8 cellular contexts compared by ENCODE assay signal in the genomic region with DNA sequence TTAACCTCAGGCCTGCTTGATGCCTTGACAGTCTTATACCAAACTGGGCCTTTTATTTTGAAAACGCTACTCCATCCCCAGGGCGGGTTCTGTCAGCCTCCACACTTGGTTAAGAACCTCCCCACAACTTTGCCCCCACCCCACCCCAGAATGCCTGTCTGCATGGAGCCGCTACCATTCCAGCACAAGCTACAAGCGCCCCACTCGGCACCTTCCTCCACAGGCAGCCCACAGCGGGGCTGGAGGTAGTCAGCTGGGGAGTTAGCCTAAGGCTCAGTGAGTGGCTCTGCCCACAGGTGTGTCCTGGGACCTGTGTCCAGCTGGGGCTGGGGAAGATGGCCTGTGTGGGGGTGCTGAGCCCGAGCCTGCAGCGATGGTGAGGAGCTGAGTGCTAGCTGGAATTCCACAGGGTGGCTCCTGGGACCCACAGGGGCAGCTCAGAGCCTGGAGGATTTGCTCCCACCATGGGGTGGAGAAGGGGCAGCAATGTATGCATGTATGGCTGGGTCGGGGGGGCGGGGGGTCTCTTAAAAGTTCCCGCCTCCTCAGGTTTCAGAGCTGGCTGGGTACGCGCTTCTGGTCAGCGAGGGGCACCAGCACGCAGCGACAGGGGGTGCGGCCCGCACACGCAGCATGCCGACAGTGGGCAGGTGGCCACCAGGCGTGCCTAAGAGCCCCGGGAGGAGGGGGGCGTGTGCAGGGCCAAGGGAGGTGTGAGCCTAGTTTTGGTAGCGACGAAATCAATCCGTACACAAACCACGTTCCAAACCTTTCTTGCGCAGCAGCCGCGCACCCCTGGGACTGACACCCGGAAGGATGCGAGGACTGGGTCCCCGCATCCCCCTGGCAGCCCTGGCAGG. TPM values are rescaled to one million over a fixed set of nuclear protein-coding genes. Genes with fewer than 3 reads are reported as not detected.
A peak's percentile ranks its signal among the peaks of the same experiment; 100 is the strongest.
DNase-seq lines count a peak whose midpoint lies in the region; ATAC-seq and TF ChIP-seq lines count a peak whose summit lies in the region.

No MANE protein-coding gene starts in this region.

- H3K27ac ChIP-seq in trophoblast cell (ENCODE audit: low read depth, low read length), result no peak overlapping the region

- peak overlapping the region; percentile 71 for H3K4me3 Mint-ChIP-seq in Caco-2 (ENCODE audit: unreplicated experiment)
- H3K4me3 Mint-ChIP-seq in T-helper 17 cell, result peak overlapping the region; percentile 86

- H3K27ac Mint-ChIP-seq in Caco-2 (ENCODE audit: unreplicated experiment) (no peak overlapping the region), T-helper 17 cell (peak overlapping the region; percentile 78)

- no peaks in the 10 kb centered on the region; the same call in 1 of the 2 replicates for H3K36me3 ChIP-seq in Caco-2 (ENCODE audit: control insufficient read depth, insufficient read depth, low read length)
- no peaks in the 10 kb centered on the region for H3K36me3 ChIP-seq in trophoblast cell (ENCODE audit: control insufficient read depth in 1 of 2, insufficient read depth in 2 of 2, low read length in 2 of 2)

- no peak overlapping the region for H2BK5ac ChIP-seq in trophoblast cell (ENCODE audit: low read depth, low read length, poor library complexity)

- no peak overlapping the region for H3K4ac ChIP-seq in trophoblast cell (ENCODE audit: low read depth, low read length)

- no peaks in the 10 kb centered on the region for H3K36me3 Mint-ChIP-seq in Caco-2 (ENCODE audit: insufficient read depth, unreplicated experiment)
- no peaks in the 10 kb centered on the region for H3K36me3 Mint-ChIP-seq in T-helper 17 cell (ENCODE audit: low read depth)

- BruUV-seq in Caco-2 (replicated peaks; lab: Mats Ljungman, UMichigan), result no TSS peak

- ATAC-seq in T-helper 17 cell, result peak; percentile 24

- peaks cover 7% of the 10 kb centered on the region for H3K4me1 ChIP-seq in Caco-2
- H3K4me1 ChIP-seq in trophoblast cell (ENCODE audit: control insufficient read depth in 1 of 2, insufficient read depth in 2 of 2, low read length in 2 of 2), result peaks cover 4 to 8% of the 10 kb centered on the region in 2 experiments

- peak overlapping the region; percentile 67 for H4K91ac ChIP-seq in trophoblast cell (ENCODE audit: low read depth, low read length)

- intact Hi-C loops in Caco-2 (cut with micrococcal nuclease; ENCODE audit: unreplicated experiment), result no loop called here

- POLR2A ChIA-PET in Caco-2 (lab: Charles Lee), result interaction anchor here (1.5 kb wide), 1 partner anchor 63 kb away, joined by 5 read pairs; a partner anchor contains a TSS

- TF ChIP-seq CTCF in Caco-2 (IDR thresholded peaks at IDR 0.05; ENCODE audit: insufficient read depth in 1 of 2, low read depth in 1 of 2, low read length in 1 of 2, severe bottlenecking in 1 of 2, unreplicated experiment in 1 of 2), result no peak
- no peak for TF ChIP-seq CTCF in foreskin fibroblast (IDR thresholded peaks at IDR 0.05; ENCODE audit: low read depth, low read length)

- H2AFZ ChIP-seq in trophoblast cell (ENCODE audit: insufficient read depth, low read length, poor library complexity), result peak overlapping the region; percentile 91

- no peak overlapping the region for H3K23ac ChIP-seq in trophoblast cell (ENCODE audit: low read length)

- H3K9me3 Mint-ChIP-seq in Caco-2 (ENCODE audit: unreplicated experiment), result no peaks in the 10 kb centered on the region

- H3K27me3 ChIP-seq in Caco-2 (replicated peaks; ENCODE audit: control insufficient read depth, insufficient read depth, low read length), result no peaks in the 10 kb centered on the region
- H3K27me3 ChIP-seq in trophoblast cell (ENCODE audit: insufficient read depth, low read length), result no peaks in the 10 kb centered on the region

- H3K14ac ChIP-seq in trophoblast cell (ENCODE audit: low read length), result no peak overlapping the region

- no peak overlapping the region for H2BK120ac ChIP-seq in trophoblast cell (ENCODE audit: insufficient read depth, low read length, poor library complexity)

- CTCF ChIA-PET in Caco-2 (lab: Charles Lee), result interaction anchor here (0.5 to 1.0 kb wide), 3 partner anchors 11 to 91 kb away, joined by 3 to 4 read pairs (median 4); no protein-coding TSS in a partner anchor

- no peak overlapping the region for H2BK12ac ChIP-seq in trophoblast cell (ENCODE audit: low read length)

- H3K4me1 Mint-ChIP-seq in Caco-2 (ENCODE audit: low read depth, unreplicated experiment), result peaks cover under 1% of the 10 kb centered on the region
- H3K4me1 Mint-ChIP-seq in T-helper 17 cell, result peaks cover 10% of the 10 kb centered on the region

- WGBS in trophoblast cell (ENCODE audit: extremely low coverage, insufficient coverage, insufficient read length), result no CpG with 5 or more reads among the region's 33 CpGs

- H3K79me2 ChIP-seq in trophoblast cell (ENCODE audit: control insufficient read depth, insufficient read depth, low read length, poor library complexity), result peaks cover 3% of the 10 kb centered on the region

- H3K9me3 ChIP-seq in Caco-2 (no peaks in the 10 kb centered on the region), T-helper 17 cell (ENCODE audit: control insufficient read depth, low read length, poor library complexity, severe bottlenecking) (no peaks in the 10 kb centered on the region), trophoblast cell (ENCODE audit: insufficient read depth, low read depth, low read length) (peaks cover 5% of the 10 kb centered on the region)

- no peak overlapping the region for H3K18ac ChIP-seq in trophoblast cell (ENCODE audit: low read length)

- no peak overlapping the region for H2AK5ac ChIP-seq in trophoblast cell (ENCODE audit: low read length)

- peak overlapping the region; percentile 20 for H4K8ac ChIP-seq in trophoblast cell (ENCODE audit: low read depth, low read length)

- H3K4me2 ChIP-seq in trophoblast cell (ENCODE audit: low read length), result peak overlapping the region; percentile 93

- H3K27me3 Mint-ChIP-seq in Caco-2 (ENCODE audit: insufficient read depth, unreplicated experiment), result no peaks in the 10 kb centered on the region
- H3K27me3 Mint-ChIP-seq in T-helper 17 cell, result no peaks in the 10 kb centered on the region

- H3K9ac ChIP-seq in trophoblast cell (ENCODE audit: low read length), result peak overlapping the region; percentile 12

- H3K79me1 ChIP-seq in trophoblast cell (ENCODE audit: low read length), result peaks cover 8% of the 10 kb centered on the region

- peak overlapping the region; percentile 59 for H3K4me3 ChIP-seq in Caco-2 (ENCODE audit: low read depth, low read length)
- peak overlapping the region; percentile 59 to 76 for H3K4me3 ChIP-seq in foreskin fibroblast (ENCODE audit: low read depth in 1 of 2, low read length in 2 of 2)
- H3K4me3 ChIP-seq in trophoblast cell (ENCODE audit: low read depth, low read length), result peak overlapping the region; percentile 80

- DNase-seq in Caco-2 (no peak), T-helper 17 cell (no peak), foreskin fibroblast (peak in 1 of 2 donors; percentile 26), trophoblast cell (peak in 1 of 2 donors; percentile 28), NCI-H128 (lab: John Stamatoyannopoulos, UW; ENCODE audit: unreplicated experiment) (no peak), hippocampal formation (lab: John Stamatoyannopoulos, UW) (no peak), COLO829 (ENCODE audit: low spot score) (no peak)
- DNase-seq in activated effector memory CD4-positive, alpha-beta T cell treated with Interleukin-2 at 50 U/mL for 16 hours, result no peak

- no peak overlapping the region for H4K12ac ChIP-seq in trophoblast cell (ENCODE audit: low read depth, low read length)

RNA-seq across cellular contexts. Expression of a gene that starts 0.9 kb away (rescaled TPM):
- total RNA-seq in Caco-2 (2022), result 16.2 and 21.9 TPM in 2 replicates
- total RNA-seq in T-helper 17 cell, result 10 to 100 TPM in 1 of 2 donors, 1 to 10 TPM in 1; 8.9 to 12.7 TPM
- polyA plus RNA-seq in trophoblast cell (2013), result 7.7 and 8.1 TPM in 2 replicates

RNA-seq across cellular contexts. Expression of a gene that starts 15.2 kb away (rescaled TPM):
- total RNA-seq in Caco-2 (2022), result not detected in 2 replicates
- total RNA-seq in T-helper 17 cell, result not detected
- 0.04 TPM in 1 of 2 replicates, not detected in the other for polyA plus RNA-seq in trophoblast cell (2013)

RNA-seq across cellular contexts. Expression of a gene that starts 45.4 kb away (rescaled TPM):
- total RNA-seq in Caco-2 (2022) (2.9 and 3.3 TPM in 2 replicates), T-helper 17 cell (under 1 TPM in 1 of 2 donors, not detected in 1; 0.50 TPM)
- 0.08 TPM in 1 of 2 replicates, not detected in the other for polyA plus RNA-seq in trophoblast cell (2013)
